In the genomic region with DNA sequence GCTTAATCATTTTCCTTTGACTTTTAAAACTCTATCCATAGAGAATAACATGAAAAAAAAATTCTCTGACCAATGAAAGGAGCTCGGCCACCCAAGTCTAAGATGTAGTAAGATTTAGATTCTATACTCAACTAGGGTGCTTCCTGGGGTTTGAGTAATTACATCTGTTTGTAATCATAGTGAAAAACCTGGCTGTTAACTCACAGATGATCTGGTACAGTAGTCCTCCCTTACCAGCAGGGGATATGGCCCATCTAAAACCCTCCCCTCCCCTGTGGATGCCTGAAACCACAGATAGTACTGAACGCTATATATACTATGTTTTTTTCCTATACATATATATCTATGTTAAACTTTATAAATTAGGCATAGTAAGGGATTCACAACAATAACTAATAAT, we compare ENCODE assay signal across 15 cellular contexts.
A peak's percentile ranks its signal among the peaks of the same experiment; 100 is the strongest.
DNase-seq lines count a peak whose midpoint lies in the region; ATAC-seq and TF ChIP-seq lines count a peak whose summit lies in the region.
"Had no signal": no experiment of that assay in that cellular context is flagged by ENCODE, and none has a peak within 500 bp of the region (broad histone marks: within the 10 kb centered on the region; RNA-seq: fewer than 3 reads in every experiment).

No MANE protein-coding gene starts in this region.

- no peak for TF ChIP-seq RAD21 in SK-N-SH (IDR thresholded peaks at IDR 0.05; ENCODE audit: low read length)

- H3K27ac Mint-ChIP-seq in T-helper 2 cell treated with Interferon-gamma antibody and Interleukin-4, amounts not matched to agents 5 μg/mL and 100 μg/mL, for 36 hours, result no peak overlapping the region
- H3K27ac Mint-ChIP-seq: activated CD4-positive, alpha-beta memory T cell treated with anti-CD3 and anti-CD28 coated beads for 36 hours; CD8-positive, alpha-beta T cell had no signal

- no peaks in the 10 kb centered on the region for H3K27me3 Mint-ChIP-seq in T-helper 2 cell treated with Interferon-gamma antibody and Interleukin-4, amounts not matched to agents 5 μg/mL and 100 μg/mL, for 36 hours (ENCODE audit: low read depth)
- H3K27me3 Mint-ChIP-seq: activated CD4-positive, alpha-beta memory T cell treated with anti-CD3 and anti-CD28 coated beads for 36 hours; natural killer cell treated with Interleukin-12 subunit alpha and Interleukin-12 subunit beta and Interleukin-15 and Interleukin-18, amount 100 ng/mL, for 72 hours had no signal

- H3K4me1 ChIP-seq in left ventricle myocardium inferior (peaks cover 88% of the 10 kb centered on the region), heart left ventricle (peaks cover 0 to 78% (median 39%) of the 10 kb centered on the region in 12 donors), SK-N-SH (ENCODE audit: control insufficient read depth in 1 of 2, insufficient read depth in 2 of 2, low read depth in 1 of 2, low read length in 1 of 2) (peaks cover 2 to 41% of the 10 kb centered on the region in 2 experiments), foreskin keratinocyte (peaks cover 42% of the 10 kb centered on the region)

- DNase-seq in left ventricle myocardium inferior (no peak), heart left ventricle (no peak), SK-N-SH (no peak), foreskin keratinocyte (no peak)
- DNase-seq in stimulated activated CD4-positive, alpha-beta T cell treated with anti-CD3 and anti-CD28 coated beads, Interleukin-2, amount 100 ng/mL, for 24 hours, result no peak
- no peak for DNase-seq in T-helper 2 cell treated with Interferon-gamma antibody and Interleukin-4, amounts not matched to agents 5 μg/mL and 100 μg/mL, for 36 hours (ENCODE audit: low spot score)
- DNase-seq: activated CD4-positive, alpha-beta memory T cell treated with anti-CD3 and anti-CD28 coated beads for 36 hours; CD8-positive, alpha-beta T cell; NCI-H1694 treated with DMSO at 0.1 percent for 48 hours; NCI-H446 treated with DMSO at 0.1 percent for 48 hours had no signal

- no peaks in the 10 kb centered on the region for H3K79me2 ChIP-seq in SK-N-SH (ENCODE audit: insufficient read depth)

- no peaks in the 10 kb centered on the region for H3K9me2 ChIP-seq in SK-N-SH

- CTCF ChIA-PET in SK-N-SH (lab: Yijun Ruan, JAX), result no interaction called here

- H3K27ac ChIP-seq in left ventricle myocardium inferior (replicated peaks) (peak overlapping the region; percentile 26), heart left ventricle (peak overlapping the region in 3 of 12 donors; percentile 3 to 47 (median 29)), SK-N-SH (ENCODE audit: low read depth in 2 of 2, low read length in 1 of 2) (peak overlapping the region in 1 of 2 experiments; percentile 89; a peak in 3 of 4 replicates), foreskin keratinocyte (peak overlapping the region; percentile 32)
- H3K27ac ChIP-seq: SK-N-MC, suprapubic skin had no signal

- 0 out of 2 replicates have a peak overlapping the region, but pooled peaks have one; percentile 38 for H3K4me2 ChIP-seq in SK-N-SH

- POLR2A ChIA-PET in SK-N-SH (lab: Yijun Ruan, JAX), result no interaction called here

- 84 to 90% (median 86%) methylated on average over 2 of the region's 2 CpGs for WGBS in heart left ventricle, 4 donors
- WGBS in SK-N-SH (ENCODE audit: low lambda C conversion rate), result 55% methylated on average over 2 of the region's 2 CpGs

- H2AFZ ChIP-seq in SK-N-SH (ENCODE audit: low read depth), result no peak overlapping the region

- no peaks in the 10 kb centered on the region for H4K20me1 ChIP-seq in SK-N-SH (ENCODE audit: insufficient read depth)

- peaks cover 43% of the 10 kb centered on the region for H3F3A ChIP-seq in SK-N-SH (replicated peaks; ENCODE audit: insufficient read depth)

- no peaks in the 10 kb centered on the region for H3K27me3 ChIP-seq in left ventricle myocardium inferior (ENCODE audit: low read depth)
- no peaks in the 10 kb centered on the region for H3K27me3 ChIP-seq in heart left ventricle
- no peaks in the 10 kb centered on the region for H3K27me3 ChIP-seq in SK-N-SH (ENCODE audit: insufficient read depth)
- no peaks in the 10 kb centered on the region for H3K27me3 ChIP-seq in foreskin keratinocyte
- H3K27me3 ChIP-seq: suprapubic skin had no signal

- TF ChIP-seq EP300 in SK-N-SH (IDR thresholded peaks at IDR 0.05; ENCODE audit: borderline replicate concordance in 1 of 2, low read depth in 1 of 2, low read length in 1 of 2), result no peak

- H3K9me3 ChIP-seq in left ventricle myocardium inferior (replicated peaks), result no peaks in the 10 kb centered on the region
- no peaks in the 10 kb centered on the region for H3K9me3 ChIP-seq in heart left ventricle
- no peaks in the 10 kb centered on the region for H3K9me3 ChIP-seq in SK-N-SH
- H3K9me3 ChIP-seq: suprapubic skin had no signal

- TF ChIP-seq POLR2A in heart left ventricle (IDR thresholded peaks at IDR 0.05), result no peak

- no peaks in the 10 kb centered on the region for H3K36me3 Mint-ChIP-seq in T-helper 2 cell treated with Interferon-gamma antibody and Interleukin-4, amounts not matched to agents 5 μg/mL and 100 μg/mL, for 36 hours (ENCODE audit: low read depth)
- H3K36me3 Mint-ChIP-seq: natural killer cell treated with Interleukin-12 subunit alpha and Interleukin-12 subunit beta and Interleukin-15 and Interleukin-18, amount 100 ng/mL, for 72 hours had no signal

- TF ChIP-seq CTCF in left ventricle myocardium inferior (IDR thresholded peaks at IDR 0.05; ENCODE audit: borderline replicate concordance), result no peak
- no peak for TF ChIP-seq CTCF in heart left ventricle (IDR thresholded peaks at IDR 0.05)
- TF ChIP-seq CTCF in SK-N-SH (IDR thresholded peaks at IDR 0.05), result peak; percentile 28
- TF ChIP-seq CTCF in foreskin keratinocyte (conservative IDR thresholded peaks at IDR 0.05), result no peak

- H3K9ac ChIP-seq in SK-N-SH, result no peak overlapping the region; the same call in 1 of the 2 replicates

- intact Hi-C loops in left ventricle myocardium inferior (cut with micrococcal nuclease), result no loop called here
- intact Hi-C loops in heart left ventricle (cut with DNase I), result no loop called here

- ATAC-seq in heart left ventricle (no peak), foreskin keratinocyte (no peak), GM19452 (IDR thresholded peaks at IDR 0.05; ENCODE audit: unreplicated experiment) (no peak)
- no peak for ATAC-seq in activated CD4-positive, CD25-positive, alpha-beta regulatory T cell treated with anti-CD3 and anti-CD28 coated beads, Interleukin-2, amount 50 U/mL, for 24 hours
- ATAC-seq: CD8-positive, alpha-beta T cell had no signal

- no peaks in the 10 kb centered on the region for H3K36me3 ChIP-seq in left ventricle myocardium inferior
- peaks cover 0 to 4% (median 0%) of the 10 kb centered on the region in 9 donors for H3K36me3 ChIP-seq in heart left ventricle
- H3K36me3 ChIP-seq in SK-N-SH (replicated peaks in 1 of 2; ENCODE audit: control insufficient read depth in 1 of 2, insufficient read depth in 2 of 2, low read length in 1 of 2), result peaks cover 0 to 4% of the 10 kb centered on the region in 2 experiments
- H3K36me3 ChIP-seq: suprapubic skin had no signal

- H3K4me1 Mint-ChIP-seq in T-helper 2 cell treated with Interferon-gamma antibody and Interleukin-4, amounts not matched to agents 5 μg/mL and 100 μg/mL, for 36 hours (ENCODE audit: low read depth), result peaks cover 30% of the 10 kb centered on the region

- no peak overlapping the region for H3K4me3 Mint-ChIP-seq in T-helper 2 cell treated with Interferon-gamma antibody and Interleukin-4, amounts not matched to agents 5 μg/mL and 100 μg/mL, for 36 hours
- H3K4me3 Mint-ChIP-seq: activated CD4-positive, alpha-beta memory T cell treated with anti-CD3 and anti-CD28 coated beads for 36 hours; CD8-positive, alpha-beta T cell; natural killer cell treated with Interleukin-12 subunit alpha and Interleukin-12 subunit beta and Interleukin-15 and Interleukin-18, amount 100 ng/mL, for 72 hours had no signal

- H3K9me3 Mint-ChIP-seq in T-helper 2 cell treated with Interferon-gamma antibody and Interleukin-4, amounts not matched to agents 5 μg/mL and 100 μg/mL, for 36 hours, result no peaks in the 10 kb centered on the region
- H3K9me3 Mint-ChIP-seq: activated CD4-positive, alpha-beta memory T cell treated with anti-CD3 and anti-CD28 coated beads for 36 hours; CD8-positive, alpha-beta T cell; natural killer cell treated with Interleukin-12 subunit alpha and Interleukin-12 subunit beta and Interleukin-15 and Interleukin-18, amount 100 ng/mL, for 72 hours had no signal

- no peak overlapping the region for H3K4me3 ChIP-seq in left ventricle myocardium inferior
- H3K4me3 ChIP-seq in heart left ventricle, result no peak overlapping the region
- H3K4me3 ChIP-seq in SK-N-SH (ENCODE audit: low read depth in 2 of 2, low read length in 1 of 2), result no peak overlapping the region
- H3K4me3 ChIP-seq: SK-N-MC, suprapubic skin had no signal

TF ChIP-seq in SK-N-SH, 30 proteins besides CTCF, POLR2A, EP300 and RAD21:
- peak; percentile 69 for TF ChIP-seq TCF12 (IDR thresholded peaks at IDR 0.05)
- no peak for TF ChIP-seq POLR2AphosphoS5 (IDR thresholded peaks at IDR 0.05; ENCODE audit: low read depth, low read length)
